ENCODE assay signal across 8 cellular contexts in genomic region chr3:172751188-172751571, GRCh38. TPM values are rescaled to one million over a fixed set of nuclear protein-coding genes. Genes with fewer than 3 reads are reported as not detected.
DNase-seq lines count a peak whose midpoint lies in the region; ATAC-seq, FAIRE-seq and TF ChIP-seq lines count a peak whose summit lies in the region.

No MANE protein-coding gene starts in this region.

- peak; percentile 8 for FAIRE-seq in HepG2 (lab: Jason Lieb, UNC)

- no peaks in the 10 kb centered on the region for H3K4me1 ChIP-seq in NT2/D1 (ENCODE audit: insufficient read depth, insufficient read length)
- H3K4me1 ChIP-seq in mammary epithelial cell (ENCODE audit: insufficient read depth, low read length) = peaks cover 20% of the 10 kb centered on the region
- peaks cover 64% of the 10 kb centered on the region for H3K4me1 ChIP-seq in HepG2 (ENCODE audit: insufficient read depth, low read length)
- peaks cover 0 to 22% (median 6%) of the 10 kb centered on the region in 4 donors for H3K4me1 ChIP-seq in tibial nerve

- peak overlapping the region; percentile 81 for H3K4me3 ChIP-seq in NT2/D1 (ENCODE audit: insufficient read length, low read depth)
- H3K4me3 ChIP-seq in mammary epithelial cell (replicated peaks in 1 of 3; ENCODE audit: insufficient read depth in 1 of 3, low read depth in 2 of 3, low read length in 3 of 3) = peak overlapping the region; percentile 97 to 100 (median 99)
- peak overlapping the region; percentile 87 to 96 (median 94) for H3K4me3 ChIP-seq in HepG2 (replicated peaks in 1 of 3; ENCODE audit: insufficient read depth in 1 of 3, low read depth in 2 of 3, low read length in 3 of 3)
- peak overlapping the region; percentile 41 to 94 (median 76) for H3K4me3 ChIP-seq in tibial nerve

- no peak for TF ChIP-seq RAD21 in HepG2 (CRISPR knock-in tag; IDR thresholded peaks at IDR 0.05)

- H3K9me3 ChIP-seq in NT2/D1 (ENCODE audit: insufficient read depth, low read length) (0 out of 2 replicates have a peak, but pooled peaks cover 5% of the 10 kb centered on the region), mammary epithelial cell (replicated peaks; ENCODE audit: insufficient read depth, low read length) (no peaks in the 10 kb centered on the region), HepG2 (ENCODE audit: low read length) (no peaks in the 10 kb centered on the region), tibial nerve (no peaks in the 10 kb centered on the region)

- CTCF ChIA-PET in mammary epithelial cell (lab: Charles Lee; ENCODE audit: low non-redundant PET) = interaction anchor here (0.6 to 1.9 kb wide), 3 partner anchors 40 to 130 kb away, joined by 4 to 12 read pairs (median 6); partner anchors contain the start of gene NCEH1
- CTCF ChIA-PET in HepG2 (lab: Yijun Ruan, JAX; ENCODE audit: low intra/inter-chr PET ratio, low total read pairs) = no interaction called here

- TF ChIP-seq POLR2A in HepG2 (IDR thresholded peaks at IDR 0.05; ENCODE audit: insufficient read depth in 1 of 2, low read depth in 2 of 2, low read length in 2 of 2) (no peak), tibial nerve (IDR thresholded peaks at IDR 0.05) (no peak)

- H3K9ac ChIP-seq in NT2/D1 (ENCODE audit: insufficient read length, low read depth) (peak overlapping the region; percentile 92), mammary epithelial cell (ENCODE audit: insufficient read depth, low read length) (peak overlapping the region; percentile 100), HepG2 (ENCODE audit: insufficient read depth, low read depth, low read length) (peak overlapping the region; percentile 89)

- peak overlapping the region; percentile 89 for H2AFZ ChIP-seq in mammary epithelial cell (ENCODE audit: low read depth, low read length)
- no peak overlapping the region for H2AFZ ChIP-seq in HepG2 (ENCODE audit: low read length)

- dilution Hi-C loops in mammary epithelial cell (cut with HindIII; ENCODE audit: low sequenced_read_pairs) = no loop called here

- H3K36me3 ChIP-seq in NT2/D1 (ENCODE audit: insufficient read depth, insufficient read length, low read length) = peaks cover 38% of the 10 kb centered on the region
- H3K36me3 ChIP-seq in mammary epithelial cell (ENCODE audit: insufficient read depth, low read length) = peaks cover 5% of the 10 kb centered on the region
- peaks cover 1 to 18% of the 10 kb centered on the region in 2 experiments; a peak in 2 of 5 replicates for H3K36me3 ChIP-seq in HepG2 (replicated peaks in 1 of 2; ENCODE audit: control insufficient read depth in 1 of 2, insufficient read depth in 2 of 2, low read length in 2 of 2)
- peaks cover 0 to 3% (median 0%) of the 10 kb centered on the region in 3 donors for H3K36me3 ChIP-seq in tibial nerve

- in situ Hi-C loops in mammary epithelial cell (cut with MboI; ENCODE audit: low sequenced_read_pairs in 2 of 2) = no loop called here
- in situ Hi-C loops in HepG2 (cut with HindIII; ENCODE audit: extremely low pct_ligation_motif_present, low pct_unique_long_range_greater_than_20kb) = no loop called here

- intact Hi-C loops in mammary epithelial cell (cut with micrococcal nuclease) (loop anchor here (2.0 kb wide), 1 partner anchor 152 kb away; no protein-coding TSS in a partner anchor), HepG2 (cut with micrococcal nuclease; ENCODE audit: unreplicated experiment) (loop anchor here (2.0 kb wide), 1 partner anchor 40 kb away; the partner anchor contains the start of gene NCEH1)

- no TSS peak for BruUV-seq in mammary epithelial cell (replicated peaks; lab: Mats Ljungman, UMichigan)
- BruUV-seq in HepG2 (replicated peaks; lab: Mats Ljungman, UMichigan) = no TSS peak

- peak; percentile 7 for DNase-seq in activated T-cell treated with anti-CD3 and anti-CD28 coated beads for 1 hour (ENCODE audit: low read depth)
- no peak for DNase-seq in activated T-cell treated with anti-CD3 and anti-CD28 coated beads, Interleukin-2, amount 50 U/mL, for 48 hours
- no peak for DNase-seq in NT2/D1 (ENCODE audit: low read depth, low spot score)
- peak; percentile 33 for DNase-seq in mammary epithelial cell
- no peak for DNase-seq in HepG2 (ENCODE audit: low spot score)
- DNase-seq in tibial nerve (ENCODE audit: low spot score in 2 of 2) = no peak
- DNase-seq in activated gamma-delta T cell treated with Interleukin-2 at 50 U/mL for 16 hours = no peak

- H3K4me2 ChIP-seq in mammary epithelial cell (ENCODE audit: insufficient read depth, low read depth, low read length) (peak overlapping the region; percentile 93), HepG2 (ENCODE audit: low read depth, low read length) (peak overlapping the region; percentile 72)

- peak overlapping the region; percentile 99 for H3K27ac ChIP-seq in mammary epithelial cell (ENCODE audit: insufficient read depth, low read depth, low read length)
- H3K27ac ChIP-seq in HepG2 (ENCODE audit: extremely low read length, insufficient read depth, low read length) = peak overlapping the region; percentile 83
- H3K27ac ChIP-seq in tibial nerve = peak overlapping the region in 3 of 4 donors; percentile 34 to 89 (median 60)

- H3K27me3 ChIP-seq in NT2/D1 (ENCODE audit: insufficient read depth, insufficient read length) (no peaks in the 10 kb centered on the region), mammary epithelial cell (ENCODE audit: insufficient read depth, low read length) (no peaks in the 10 kb centered on the region), HepG2 (ENCODE audit: control insufficient read depth in 1 of 2, insufficient read depth in 2 of 2, low read length in 2 of 2) (no peaks in the 10 kb centered on the region; a peak in 1 of 5 replicates), tibial nerve (no peaks in the 10 kb centered on the region)

- TF ChIP-seq CTCF in mammary epithelial cell (conservative IDR thresholded peaks at IDR 0.05 in 1 of 2, IDR thresholded peaks at IDR 0.05 in 1 of 2; ENCODE audit: extremely low read depth in 1 of 2, insufficient read depth in 1 of 2, low read depth in 1 of 2, low read length in 2 of 2) (no peak), HepG2 (CRISPR knock-in tag; IDR thresholded peaks at IDR 0.05) (no peak), tibial nerve (IDR thresholded peaks at IDR 0.05) (no peak)

- WGBS in mammary epithelial cell (ENCODE audit: low coverage, missing lambda C conversion rate) = under 1% methylated on average over 13 of the region's 13 CpGs
- WGBS in HepG2 (ENCODE audit: low lambda C conversion rate) = under 1% methylated on average over 13 of the region's 13 CpGs
- 0 to 1% methylated on average over 13 of the region's 13 CpGs for WGBS in tibial nerve, 2 donors

- no peaks in the 10 kb centered on the region for H4K20me1 ChIP-seq in mammary epithelial cell (ENCODE audit: insufficient read depth, low read length)
- no peaks in the 10 kb centered on the region; the same call in 1 of the 2 replicates for H4K20me1 ChIP-seq in HepG2 (ENCODE audit: insufficient read depth, low read length)

- TF ChIP-seq EP300 in HepG2 (IDR thresholded peaks at IDR 0.05; ENCODE audit: low read depth in 2 of 2, low read length in 2 of 2) (no peak), HepG2 (CRISPR knock-in tag; IDR thresholded peaks at IDR 0.05; ENCODE audit: borderline replicate concordance) (no peak), tibial nerve (IDR thresholded peaks at IDR 0.05) (no peak)

- H3K79me2 ChIP-seq in mammary epithelial cell (ENCODE audit: insufficient read depth, low read length) = peaks cover 53% of the 10 kb centered on the region
- H3K79me2 ChIP-seq in HepG2 (ENCODE audit: insufficient read depth, low read length) = peaks cover 47% of the 10 kb centered on the region

- POLR2A ChIA-PET in HepG2 (lab: Yijun Ruan, JAX) = interaction anchor here (1.0 to 1.1 kb wide), 2 partner anchors 34 to 59 kb away, joined by 3 read pairs; no protein-coding TSS in a partner anchor

- peak; percentile 7 for ATAC-seq in HG02623 (IDR thresholded peaks at IDR 0.05; ENCODE audit: unreplicated experiment)
- ATAC-seq in HepG2 = peak; percentile 41

RNA-seq across cellular contexts. Expression of gene ECT2, which starts 0.7 kb away (rescaled TPM):
- total RNA-seq in mammary epithelial cell (10 to 100 TPM; 24.5 to 46.4 TPM), HepG2 (2016; rRNA removed; fragmentation: Illumina TruSeq; extraction: Trizol) (52.0 and 84.4 TPM in 2 replicates), tibial nerve (1 to 10 TPM; 3.1 to 9.0 (median 7.0) TPM)
- polyA plus RNA-seq in mammary epithelial cell (21.4 TPM), HepG2 (2011; rRNA removed) (12.0 and 21.6 TPM in 2 replicates)
- 41.2 TPM for polyA minus RNA-seq in mammary epithelial cell
- 13.0 and 15.7 TPM in 2 replicates for total RNA-seq in HepG2 (2016; cell fraction: cytosol; rRNA removed; fragmentation: Illumina TruSeq; extraction: Trizol; ENCODE audit: low read depth)
- total RNA-seq in HepG2 (2016; cell fraction: insoluble cytoplasmic fraction; rRNA removed; fragmentation: Illumina TruSeq; extraction: Trizol) = 49.7 and 86.5 TPM in 2 replicates
- 18.7 and 24.3 TPM in 2 replicates for total RNA-seq in HepG2 (2016; cell fraction: membrane; rRNA removed; fragmentation: Illumina TruSeq; extraction: Trizol)
- 49.9 and 53.3 TPM in 2 replicates for total RNA-seq in HepG2 (2016; cell fraction: nucleus; rRNA removed; fragmentation: Illumina TruSeq; extraction: Trizol)
- polyA plus RNA-seq in HepG2 (2011; cell fraction: cytosol; rRNA removed) = 7.6 and 8.1 TPM in 2 replicates
- polyA plus RNA-seq in HepG2 (2011; cell fraction: nucleus; rRNA removed) = 8.0 and 12.7 TPM in 2 replicates
- polyA plus RNA-seq in HepG2 (2012) = 13.7 and 20.1 TPM in 2 replicates
- polyA plus RNA-seq in HepG2 (2016; cell fraction: cytosol; fragmentation: Illumina TruSeq; extraction: Trizol; ENCODE audit: low read depth) = 1.9 and 2.3 TPM in 2 replicates
- polyA plus RNA-seq in HepG2 (2016; cell fraction: insoluble cytoplasmic fraction; fragmentation: Illumina TruSeq; extraction: Trizol; ENCODE audit: low read depth) = 52.4 and 55.8 TPM in 2 replicates
- 8.1 and 8.4 TPM in 2 replicates for polyA plus RNA-seq in HepG2 (2016; cell fraction: membrane; fragmentation: Illumina TruSeq; extraction: Trizol; ENCODE audit: low read depth)
- 39.5 and 39.6 TPM in 2 replicates for polyA plus RNA-seq in HepG2 (2016; cell fraction: nucleus; fragmentation: Illumina TruSeq; extraction: Trizol; ENCODE audit: insufficient read depth, low read depth)
- 14.3 and 86.9 TPM in 2 replicates for polyA minus RNA-seq in HepG2 (2011; rRNA and poly(A)+ RNA removed; ENCODE audit: low replicate concordance)
- 19.0 and 34.2 TPM in 2 replicates for polyA minus RNA-seq in HepG2 (2011; cell fraction: cytosol; rRNA and poly(A)+ RNA removed)
- polyA minus RNA-seq in HepG2 (2011; cell fraction: nucleus; rRNA and poly(A)+ RNA removed) = 60.0 and 83.7 TPM in 2 replicates

RNA-seq across cellular contexts. Expression of gene NCEH1, which starts 40.3 kb away (rescaled TPM):
- total RNA-seq in mammary epithelial cell (10 to 100 TPM; 13.7 to 44.3 TPM), HepG2 (2016; rRNA removed; fragmentation: Illumina TruSeq; extraction: Trizol) (7.9 and 12.9 TPM in 2 replicates), tibial nerve (10 to 100 TPM in 1 of 4 donors, 1 to 10 TPM in 3; 4.3 to 13.5 (median 5.5) TPM)
- polyA plus RNA-seq in mammary epithelial cell (22.7 TPM), HepG2 (2011; rRNA removed) (17.9 and 21.4 TPM in 2 replicates)
- polyA minus RNA-seq in mammary epithelial cell = 34.8 TPM
- total RNA-seq in HepG2 (2016; cell fraction: cytosol; rRNA removed; fragmentation: Illumina TruSeq; extraction: Trizol; ENCODE audit: low read depth) = 1.1 and 1.2 TPM in 2 replicates
- total RNA-seq in HepG2 (2016; cell fraction: insoluble cytoplasmic fraction; rRNA removed; fragmentation: Illumina TruSeq; extraction: Trizol) = 9.2 and 11.9 TPM in 2 replicates
- total RNA-seq in HepG2 (2016; cell fraction: membrane; rRNA removed; fragmentation: Illumina TruSeq; extraction: Trizol) = 2.6 and 2.7 TPM in 2 replicates
- 13.8 and 15.3 TPM in 2 replicates for total RNA-seq in HepG2 (2016; cell fraction: nucleus; rRNA removed; fragmentation: Illumina TruSeq; extraction: Trizol)
- polyA plus RNA-seq in HepG2 (2011; cell fraction: cytosol; rRNA removed) = 14.9 and 17.6 TPM in 2 replicates
- 6.9 and 7.5 TPM in 2 replicates for polyA plus RNA-seq in HepG2 (2011; cell fraction: nucleus; rRNA removed)
- polyA plus RNA-seq in HepG2 (2012) = 22.9 and 30.2 TPM in 2 replicates
- polyA plus RNA-seq in HepG2 (2016; cell fraction: cytosol; fragmentation: Illumina TruSeq; extraction: Trizol; ENCODE audit: low read depth) = 0.27 and 0.40 TPM in 2 replicates
- polyA plus RNA-seq in HepG2 (2016; cell fraction: insoluble cytoplasmic fraction; fragmentation: Illumina TruSeq; extraction: Trizol; ENCODE audit: low read depth) = 6.4 and 7.2 TPM in 2 replicates
- 1.1 and 1.2 TPM in 2 replicates for polyA plus RNA-seq in HepG2 (2016; cell fraction: membrane; fragmentation: Illumina TruSeq; extraction: Trizol; ENCODE audit: low read depth)
- polyA plus RNA-seq in HepG2 (2016; cell fraction: nucleus; fragmentation: Illumina TruSeq; extraction: Trizol; ENCODE audit: insufficient read depth, low read depth) = 16.8 and 17.4 TPM in 2 replicates
- 52.9 and 64.7 TPM in 2 replicates for polyA minus RNA-seq in HepG2 (2011; rRNA and poly(A)+ RNA removed; ENCODE audit: low replicate concordance)
- polyA minus RNA-seq in HepG2 (2011; cell fraction: cytosol; rRNA and poly(A)+ RNA removed) = 42.9 and 44.0 TPM in 2 replicates
- polyA minus RNA-seq in HepG2 (2011; cell fraction: nucleus; rRNA and poly(A)+ RNA removed) = 18.9 and 21.8 TPM in 2 replicates

Comparison
In these comparisons a context has a peak if more than half of its experiments do, and no peak if none do; other contexts are left out.
1. DNase-seq: peak in activated T-cell treated with anti-CD3 and anti-CD28 coated beads for 1 hour (single experiment) and mammary epithelial cell (single experiment); none in activated T-cell treated with anti-CD3 and anti-CD28 coated beads, Interleukin-2, amount 50 U/mL, for 48 hours (0 of 2), NT2/D1 (single experiment), HepG2 (single experiment), tibial nerve (0 of 2) and activated gamma-delta T cell treated with Interleukin-2 at 50 U/mL for 16 hours (single experiment).
2. Peak in every context shown above with its lines, with median percentiles within 50 percentile points of each other: H3K4me3 ChIP-seq, H3K9ac ChIP-seq and H3K27ac ChIP-seq.